8 cellular contexts compared by ENCODE assay signal in the genomic region with DNA sequence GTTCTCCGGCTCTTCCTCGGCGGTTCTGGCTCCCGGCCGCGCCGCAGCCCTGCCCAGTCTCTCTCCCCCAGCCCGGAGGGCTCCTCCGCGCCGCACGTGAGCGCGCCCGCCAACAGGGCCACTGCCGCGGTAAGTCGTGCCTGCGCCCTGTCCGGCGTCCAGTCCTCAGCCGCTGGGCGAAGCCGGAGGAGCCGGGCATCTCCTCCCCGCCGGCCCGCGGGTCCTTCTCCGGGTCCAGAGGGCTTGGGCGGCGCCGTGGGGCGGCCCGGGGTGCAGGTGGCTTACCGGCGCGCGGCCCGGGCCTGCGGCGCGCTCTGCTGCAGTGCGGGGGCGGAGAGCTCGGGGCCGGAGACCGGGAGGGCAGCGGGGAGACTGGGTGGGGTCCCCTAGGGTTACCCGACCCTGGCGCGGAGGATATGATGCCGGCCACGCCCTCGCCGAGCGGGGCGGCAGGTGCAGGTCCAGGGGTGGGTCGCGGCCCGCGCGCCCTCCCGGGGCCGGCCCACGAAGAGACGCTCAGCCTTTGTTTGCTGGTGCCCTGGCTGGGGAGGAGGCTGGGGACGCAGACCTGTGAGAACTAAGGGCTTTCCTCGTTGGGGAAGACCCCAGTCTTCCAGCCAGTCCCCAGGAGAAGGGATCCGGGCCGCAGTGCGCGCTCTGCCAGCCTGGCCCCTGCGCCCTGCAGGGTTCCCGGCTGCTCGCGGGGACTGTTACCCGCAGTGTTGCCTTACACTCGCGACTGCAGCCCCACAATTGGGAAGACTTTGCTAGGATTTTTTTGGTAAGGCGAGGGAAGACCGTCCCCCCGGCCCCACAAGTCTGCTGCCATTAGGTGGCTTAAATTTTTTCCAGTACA. TPM values are rescaled to one million over a fixed set of nuclear protein-coding genes. Genes with fewer than 3 reads are reported as not detected.
DNase-seq lines count a peak whose midpoint lies in the region; ATAC-seq lines count a peak whose summit lies in the region.

A gene with protein sequence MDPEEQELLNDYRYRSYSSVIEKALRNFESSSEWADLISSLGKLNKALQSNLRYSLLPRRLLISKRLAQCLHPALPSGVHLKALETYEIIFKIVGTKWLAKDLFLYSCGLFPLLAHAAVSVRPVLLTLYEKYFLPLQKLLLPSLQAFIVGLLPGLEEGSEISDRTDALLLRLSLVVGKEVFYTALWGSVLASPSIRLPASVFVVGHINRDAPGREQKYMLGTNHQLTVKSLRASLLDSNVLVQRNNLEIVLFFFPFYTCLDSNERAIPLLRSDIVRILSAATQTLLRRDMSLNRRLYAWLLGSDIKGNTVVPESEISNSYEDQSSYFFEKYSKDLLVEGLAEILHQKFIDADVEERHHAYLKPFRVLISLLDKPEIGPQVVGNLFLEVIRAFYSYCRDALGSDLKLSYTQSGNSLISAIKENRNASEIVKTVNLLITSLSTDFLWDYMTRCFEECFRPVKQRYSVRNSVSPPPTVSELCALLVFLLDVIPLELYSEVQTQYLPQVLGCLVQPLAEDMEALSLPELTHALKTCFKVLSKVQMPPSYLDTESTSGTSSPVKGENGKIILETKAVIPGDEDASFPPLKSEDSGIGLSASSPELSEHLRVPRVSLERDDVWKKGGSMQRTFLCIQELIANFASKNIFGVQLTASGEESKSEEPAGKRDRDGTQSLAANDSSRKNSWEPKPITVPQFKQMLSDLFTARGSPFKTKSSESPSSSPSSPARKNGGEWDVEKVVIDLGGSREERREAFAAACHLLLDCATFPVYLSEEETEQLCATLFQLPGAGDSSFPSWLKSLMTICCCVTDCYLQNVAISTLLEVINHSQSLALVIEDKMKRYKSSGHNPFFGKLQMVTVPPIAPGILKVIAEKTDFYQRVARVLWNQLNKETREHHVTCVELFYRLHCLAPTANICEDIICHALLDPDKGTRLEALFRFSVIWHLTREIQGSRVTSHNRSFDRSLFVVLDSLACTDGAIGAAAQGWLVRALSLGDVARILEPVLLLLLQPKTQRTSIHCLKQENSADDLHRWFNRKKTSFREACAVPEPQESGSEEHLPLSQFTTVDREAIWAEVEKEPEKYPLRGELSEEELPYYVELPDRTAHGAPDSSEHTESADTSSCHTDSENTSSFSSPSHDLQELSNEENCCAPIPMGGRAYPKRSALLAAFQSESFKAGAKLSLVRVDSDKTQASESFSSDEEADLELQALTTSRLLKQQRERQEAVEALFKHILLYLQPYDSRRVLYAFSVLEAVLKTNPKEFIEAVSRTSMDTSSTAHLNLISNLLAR (N-terminal part only) (plus strand): TSS at position 10 of the 856 bp plus-strand sequence. CDS start 7,910 bp downstream, outside the sequence.

- H2AK5ac ChIP-seq in mesendoderm (ENCODE audit: low read length), result no peak within 1 kb of the TSS

- H4K5ac ChIP-seq in mesendoderm (ENCODE audit: low read length), result no peak within 1 kb of the TSS

- peak within 1 kb of the TSS; percentile 80 to 94 for H3K9ac ChIP-seq in duodenal mucosa (ENCODE audit: low read depth in 1 of 2, low read length in 2 of 2)
- peak within 1 kb of the TSS; percentile 64 for H3K9ac ChIP-seq in mesendoderm (ENCODE audit: low read length)
- peak within 1 kb of the TSS in 4 of 5 donors; percentile 66 to 89 (median 82) for H3K9ac ChIP-seq in subcutaneous abdominal adipose tissue (ENCODE audit: low read length in 5 of 5)

- H3K79me2 ChIP-seq in mesendoderm (ENCODE audit: control insufficient read depth, insufficient read depth, low read length), result no peaks in the 10 kb centered on the region

- H2BK120ac ChIP-seq in mesendoderm (ENCODE audit: low read depth, low read length), result no peak within 1 kb of the TSS

- H3K9me3 ChIP-seq in duodenal mucosa (ENCODE audit: control insufficient read depth in 1 of 2, low read length in 2 of 2), result no peaks in the 10 kb centered on the region
- H3K9me3 ChIP-seq in subcutaneous abdominal adipose tissue (ENCODE audit: control insufficient read depth in 5 of 5, low read length in 5 of 5), result no peaks in the 10 kb centered on the region

- in situ Hi-C loops in Caki2 (cut with HindIII; ENCODE audit: low pct_unique_long_range_greater_than_20kb, low sequenced_read_pairs), result no loop called here

- intact Hi-C loops in T-helper 2 cell treated with Interferon-gamma antibody and Interleukin-4, amounts not matched to agents 100 ng/mL and 5 ng/mL, for 36 hours (cut with micrococcal nuclease), result loop anchor here (1.0 kb wide), 5 partner anchors 17 to 228 kb away; a partner anchor contains a TSS

- H3K27me3 ChIP-seq in duodenal mucosa (ENCODE audit: control insufficient read depth in 1 of 2, insufficient read depth in 2 of 2, low read length in 2 of 2), result no peaks in the 10 kb centered on the region
- no peaks in the 10 kb centered on the region for H3K27me3 ChIP-seq in mesendoderm (ENCODE audit: insufficient read depth, low read length, poor library complexity)
- H3K27me3 ChIP-seq in subcutaneous abdominal adipose tissue (ENCODE audit: control insufficient read depth in 5 of 5, insufficient read depth in 4 of 5, low read length in 5 of 5), result no peaks in the 10 kb centered on the region

- peak within 1 kb of the TSS; percentile 78 for H3K56ac ChIP-seq in mesendoderm (ENCODE audit: low read length)

- DNase-seq in Caki2 (ENCODE audit: low read depth) (no peak), mesendoderm (peak; percentile 16), pons (ENCODE audit: low spot score) (no peak)

- no peaks in the 10 kb centered on the region for H3K79me1 ChIP-seq in mesendoderm (ENCODE audit: low read length)

- no peak within 1 kb of the TSS for H2BK5ac ChIP-seq in mesendoderm (ENCODE audit: low read length)

- H3K23ac ChIP-seq in mesendoderm (ENCODE audit: low read length), result no peak within 1 kb of the TSS

- no peak within 1 kb of the TSS for H3K4ac ChIP-seq in mesendoderm (ENCODE audit: low read depth, low read length)

- H2BK15ac ChIP-seq in mesendoderm (replicated peaks; ENCODE audit: low read depth), result no peak within 1 kb of the TSS

- H3K4me2 ChIP-seq in mesendoderm (ENCODE audit: low read length), result peak within 1 kb of the TSS; percentile 78

- H3K36me3 ChIP-seq in duodenal mucosa (ENCODE audit: control insufficient read depth in 1 of 2, insufficient read depth in 2 of 2, low read length in 2 of 2), result no peaks in the 10 kb centered on the region
- H3K36me3 ChIP-seq in mesendoderm (ENCODE audit: control insufficient read depth, insufficient read depth, low read length), result no peaks in the 10 kb centered on the region
- H3K36me3 ChIP-seq in subcutaneous abdominal adipose tissue (ENCODE audit: control insufficient read depth in 5 of 5, insufficient read depth in 5 of 5, low read length in 5 of 5), result no peaks in the 10 kb centered on the region

- H3K27ac ChIP-seq in duodenal mucosa (ENCODE audit: low read depth, low read length) (peak within 1 kb of the TSS; percentile 84), mesendoderm (ENCODE audit: low read depth, low read length) (no peak within 1 kb of the TSS), subcutaneous abdominal adipose tissue (ENCODE audit: low read depth, low read length) (no peak within 1 kb of the TSS)

- H3K4me3 ChIP-seq in duodenal mucosa (ENCODE audit: low read depth in 1 of 2, low read length in 2 of 2) (peak within 1 kb of the TSS; percentile 84 to 91), mesendoderm (ENCODE audit: low read length) (peak within 1 kb of the TSS; percentile 21), subcutaneous abdominal adipose tissue (ENCODE audit: low read depth in 1 of 5, low read length in 5 of 5) (peak within 1 kb of the TSS; percentile 57 to 89 (median 86))

- H3K18ac ChIP-seq in mesendoderm (ENCODE audit: low read length), result no peak within 1 kb of the TSS

- ATAC-seq in GM19467 (IDR thresholded peaks at IDR 0.05; ENCODE audit: unreplicated experiment), result peak; percentile 25
- ATAC-seq in HG03565 (IDR thresholded peaks at IDR 0.05; ENCODE audit: unreplicated experiment), result peak; percentile 17

- H3K4me1 ChIP-seq in duodenal mucosa (ENCODE audit: control insufficient read depth in 1 of 2, insufficient read depth in 2 of 2, low read length in 2 of 2) (peaks cover 11 to 12% of the 10 kb centered on the region in 2 donors), mesendoderm (ENCODE audit: control insufficient read depth, low read depth, low read length) (no peaks in the 10 kb centered on the region), subcutaneous abdominal adipose tissue (ENCODE audit: control insufficient read depth in 5 of 5, insufficient read depth in 5 of 5, low read length in 5 of 5) (peaks cover 0 to 23% (median 21%) of the 10 kb centered on the region in 5 donors)

- H4K8ac ChIP-seq in mesendoderm (ENCODE audit: low read depth, low read length), result no peak within 1 kb of the TSS

- no CpG with 5 or more reads among the region's 83 CpGs for WGBS in mesendoderm (ENCODE audit: extremely low coverage, insufficient coverage, low lambda C conversion rate)

RNA-seq across cellular contexts. Expression of the gene that starts here (rescaled TPM):
- 21.6 and 24.9 TPM in 2 replicates for total RNA-seq in Caki2 (2014; rRNA removed; shearing (Covaris generic); ENCODE audit: low replicate concordance)
- 22.9 and 25.5 TPM in 2 replicates for total RNA-seq in T-helper 2 cell treated with Interferon-gamma antibody and Interleukin-4, amounts not matched to agents 100 ng/mL and 5 ng/mL, for 36 hours
- polyA plus RNA-seq in mesendoderm (2013, experiment 1 of 2), result 1.9 TPM
- polyA plus RNA-seq in mesendoderm (2013, experiment 2 of 2), result 2.1 TPM

Comparison
In these comparisons a context has a peak if more than half of its experiments do, and no peak if none do; other contexts are left out.
1. H3K4me3 ChIP-seq: peak in every context shown above with its lines; median percentile 88 in duodenal mucosa; 86 in subcutaneous abdominal adipose tissue; 21 in mesendoderm.